ENCODE assay signal across 1 cellular context in genomic region chr7:128405345-128406146, GRCh38.
TF ChIP-seq lines count a peak whose summit lies in the region.

No MANE protein-coding gene starts in this region.

TF ChIP-seq in HepG2, 621 proteins besides CTCF, POLR2A, EP300 and RAD21 (continued from another document and continues in another):
- no peak for TF ChIP-seq ZNF367 (CRISPR knock-in tag; IDR thresholded peaks at IDR 0.05; ENCODE audit: borderline replicate concordance)
- TF ChIP-seq CCAR2 (optimal IDR thresholded peaks at IDR 0.05; ENCODE audit: low read depth, low read length): no peak
- 0 out of 2 replicates have a peak, but pooled peaks have one; percentile 33 for TF ChIP-seq ZNF891 (CRISPR knock-in tag; IDR thresholded peaks at IDR 0.05)
- TF ChIP-seq RARA (CRISPR knock-in tag; IDR thresholded peaks at IDR 0.05): no peak
- TF ChIP-seq ZNF407 (CRISPR knock-in tag; IDR thresholded peaks at IDR 0.05; ENCODE audit: not compliant biosample characterization): peak; percentile 55
- no peak for TF ChIP-seq ZNF441 (CRISPR knock-in tag; IDR thresholded peaks at IDR 0.05; ENCODE audit: borderline replicate concordance)
- TF ChIP-seq HMGXB4 (CRISPR knock-in tag; IDR thresholded peaks at IDR 0.05; ENCODE audit: borderline replicate concordance in 1 of 2, low read depth in 1 of 2): peak; percentile 21 to 56; a peak in 2 of 4 replicates
- no peak for TF ChIP-seq DRAP1 (CRISPR knock-in tag; IDR thresholded peaks at IDR 0.05)
- no peak for TF ChIP-seq TCF7 (IDR thresholded peaks at IDR 0.05; ENCODE audit: low read depth)
- no peak for TF ChIP-seq CHD4 (IDR thresholded peaks at IDR 0.05; ENCODE audit: borderline replicate concordance, low read length)
- no peak for TF ChIP-seq XRCC5 (optimal IDR thresholded peaks at IDR 0.05; ENCODE audit: low read length)
- TF ChIP-seq ZMYM2 (CRISPR knock-in tag; IDR thresholded peaks at IDR 0.05): no peak
- 0 out of 2 replicates have a peak, but pooled peaks have one; percentile 75 for TF ChIP-seq ZNF800 (CRISPR knock-in tag; IDR thresholded peaks at IDR 0.05)
- no peak for TF ChIP-seq SMAD9 (CRISPR knock-in tag; IDR thresholded peaks at IDR 0.05)
- TF ChIP-seq ZNF777 (CRISPR knock-in tag; IDR thresholded peaks at IDR 0.05): peak; percentile 92
- 0 out of 2 replicates have a peak, but pooled peaks have one; percentile 74 for TF ChIP-seq ZNF713 (CRISPR knock-in tag; IDR thresholded peaks at IDR 0.05)
- TF ChIP-seq AKAP8 (CRISPR knock-in tag; IDR thresholded peaks at IDR 0.05): peak; percentile 84; the same call in 1 of the 2 replicates
- TF ChIP-seq HMGA1 (CRISPR knock-in tag; conservative IDR thresholded peaks at IDR 0.05): no peak
- no peak for TF ChIP-seq KAT8 (CRISPR knock-in tag; IDR thresholded peaks at IDR 0.05)
- TF ChIP-seq MED1 (CRISPR knock-in tag; IDR thresholded peaks at IDR 0.05): peak; percentile 14; the same call in 1 of the 2 replicates
- TF ChIP-seq ZNF34 (CRISPR knock-in tag; IDR thresholded peaks at IDR 0.05; ENCODE audit: borderline replicate concordance): no peak
- TF ChIP-seq GTF2F1 (IDR thresholded peaks at IDR 0.05; ENCODE audit: low read length): no peak
- TF ChIP-seq IKZF1 (IDR thresholded peaks at IDR 0.05): no peak
- TF ChIP-seq AGO1 (IDR thresholded peaks at IDR 0.05; ENCODE audit: low read depth, low read length, poor library complexity, severe bottlenecking): no peak
- TF ChIP-seq RBAK (CRISPR knock-in tag; IDR thresholded peaks at IDR 0.05): no peak
- TF ChIP-seq ZNF143 (CRISPR knock-in tag; IDR thresholded peaks at IDR 0.05): no peak
- TF ChIP-seq ZNF235 (CRISPR knock-in tag; IDR thresholded peaks at IDR 0.05; ENCODE audit: borderline replicate concordance): no peak
- no peak for TF ChIP-seq ZNF205 (CRISPR knock-in tag; IDR thresholded peaks at IDR 0.05)
- TF ChIP-seq KLF12 (CRISPR knock-in tag; IDR thresholded peaks at IDR 0.05; ENCODE audit: borderline replicate concordance): no peak
- TF ChIP-seq ZNF563 (CRISPR knock-in tag; IDR thresholded peaks at IDR 0.05): peak; percentile 82
- TF ChIP-seq NFE2L1 (CRISPR knock-in tag; IDR thresholded peaks at IDR 0.05; ENCODE audit: borderline replicate concordance): no peak
- TF ChIP-seq HIC2 (CRISPR knock-in tag; IDR thresholded peaks at IDR 0.05; ENCODE audit: low read depth): 0 out of 2 replicates have a peak, but pooled peaks have one; percentile 21
- TF ChIP-seq BRF2 (CRISPR knock-in tag; IDR thresholded peaks at IDR 0.05): no peak
- TF ChIP-seq PATZ1 (CRISPR knock-in tag; IDR thresholded peaks at IDR 0.05): peak; percentile 42; the same call in 1 of the 2 replicates
- no peak; the same call in 1 of the 2 replicates for TF ChIP-seq ARNT2 (CRISPR knock-in tag; IDR thresholded peaks at IDR 0.05; ENCODE audit: low read depth)
- TF ChIP-seq ZNF160 (CRISPR knock-in tag; IDR thresholded peaks at IDR 0.05): no peak
- no peak for TF ChIP-seq ATF6 (CRISPR knock-in tag; conservative IDR thresholded peaks at IDR 0.05)
- no peak; the same call in 1 of the 2 replicates for TF ChIP-seq HNRNPL (IDR thresholded peaks at IDR 0.05; ENCODE audit: low read depth, low read length)
- no peak for TF ChIP-seq ZFYVE20 (CRISPR knock-in tag; IDR thresholded peaks at IDR 0.05; ENCODE audit: borderline replicate concordance, low read depth)
- TF ChIP-seq TARDBP (CRISPR knock-in tag; IDR thresholded peaks at IDR 0.05): 0 out of 2 replicates have a peak, but pooled peaks have one; percentile 2
- TF ChIP-seq U2AF2 (IDR thresholded peaks at IDR 0.05; ENCODE audit: low read depth, low read length): no peak
- no peak for TF ChIP-seq NFKBIZ (CRISPR knock-in tag; IDR thresholded peaks at IDR 0.05)
- no peak; the same call in 1 of the 2 replicates for TF ChIP-seq TBP (CRISPR knock-in tag; IDR thresholded peaks at IDR 0.05)
